Comparison of ENCODE assay signal across 1 cellular context in genomic region chr1:94612555-94613204, GRCh38.
A peak's percentile ranks its signal among the peaks of the same experiment; 100 is the strongest.
TF ChIP-seq lines count a peak whose summit lies in the region.

No MANE protein-coding gene starts in this region.

TF ChIP-seq in K562, 482 proteins besides CTCF, POLR2A, EP300 and RAD21 (continued from another document and continues in another):
- TF ChIP-seq PRDM10 (IDR thresholded peaks at IDR 0.05; ENCODE audit: partially characterized antibody) (no peak), KAT8 (IDR thresholded peaks at IDR 0.05; ENCODE audit: low read depth) (no peak), HDAC8 (tag; IDR thresholded peaks at IDR 0.05) (peak; percentile 68; the same call in 1 of the 2 replicates), STAT6 (CRISPR knock-in tag; IDR thresholded peaks at IDR 0.05) (no peak), EWSR1 (IDR thresholded peaks at IDR 0.05; ENCODE audit: borderline replicate concordance, low read depth, partially characterized antibody) (no peak), CXXC5 (CRISPR knock-in tag; IDR thresholded peaks at IDR 0.05) (0 out of 2 replicates have a peak, but pooled peaks have one; percentile 23), GATAD2B (IDR thresholded peaks at IDR 0.05; ENCODE audit: borderline replicate concordance) (no peak), ASH1L (IDR thresholded peaks at IDR 0.05; ENCODE audit: borderline replicate concordance, low read depth, partially characterized antibody) (no peak), STAT5A (IDR thresholded peaks at IDR 0.05; ENCODE audit: borderline replicate concordance, low read length) (no peak), ZNF668 (CRISPR knock-in tag; IDR thresholded peaks at IDR 0.05) (peak; percentile 79; the same call in 1 of the 2 replicates), PKNOX1 (IDR thresholded peaks at IDR 0.05) (no peak), FOXP1 (CRISPR knock-in tag; IDR thresholded peaks at IDR 0.05) (no peak), CEBPZ (IDR thresholded peaks at IDR 0.05; ENCODE audit: borderline replicate concordance, low read depth, low read length) (no peak), L3MBTL2 (IDR thresholded peaks at IDR 0.05) (no peak), CHCHD3 (CRISPR knock-in tag; IDR thresholded peaks at IDR 0.05) (no peak), ZNF77 (CRISPR knock-in tag; IDR thresholded peaks at IDR 0.05) (no peak), MLX (CRISPR knock-in tag; conservative IDR thresholded peaks at IDR 0.05) (no peak), CEBPB (tag; IDR thresholded peaks at IDR 0.05) (no peak), HNRNPLL (IDR thresholded peaks at IDR 0.05; ENCODE audit: low read depth, low read length, poor library complexity, severe bottlenecking) (no peak), BHLHE40 (IDR thresholded peaks at IDR 0.05; ENCODE audit: low read length) (no peak), ILK (tag; IDR thresholded peaks at IDR 0.05; ENCODE audit: borderline replicate concordance, low read depth) (no peak; the same call in 1 of the 2 replicates), TCF7L2 (IDR thresholded peaks at IDR 0.05; ENCODE audit: low read depth, low read length) (no peak), ZNF699 (CRISPR knock-in tag; IDR thresholded peaks at IDR 0.05; ENCODE audit: insufficient replicate concordance) (no peak), HMGXB4 (CRISPR knock-in tag; IDR thresholded peaks at IDR 0.05) (no peak), MYC (IDR thresholded peaks at IDR 0.05; ENCODE audit: low read depth, low read length) (no peak), MYC (CRISPR knock-in tag; IDR thresholded peaks at IDR 0.05; ENCODE audit: borderline replicate concordance, low read depth) (no peak), SLC30A9 (CRISPR knock-in tag; IDR thresholded peaks at IDR 0.05) (no peak), RNF219 (CRISPR knock-in tag; IDR thresholded peaks at IDR 0.05) (no peak), ZNF232 (CRISPR knock-in tag; IDR thresholded peaks at IDR 0.05) (no peak), TSHZ1 (CRISPR knock-in tag; IDR thresholded peaks at IDR 0.05) (no peak)
